1 cellular context compared by ENCODE assay signal in the genomic region with DNA sequence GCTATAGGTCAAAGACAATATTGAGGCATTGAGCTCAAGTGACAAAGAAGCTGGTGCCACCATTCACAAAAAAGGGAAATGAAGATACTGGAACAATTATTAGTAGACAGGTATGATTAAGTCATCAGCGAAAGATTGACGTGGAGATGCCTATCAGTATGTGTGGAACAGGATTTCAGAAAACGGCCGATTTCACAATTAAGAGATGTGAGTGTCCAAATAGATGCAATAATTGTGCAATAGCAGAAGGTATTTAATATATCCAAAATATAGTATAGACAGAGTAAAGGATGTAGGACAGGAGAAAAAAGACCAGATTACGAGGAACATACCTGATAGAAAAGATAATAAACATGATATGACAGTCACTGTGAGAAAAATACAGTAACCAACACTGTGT.
TF ChIP-seq lines count a peak whose summit lies in the region.

No MANE protein-coding gene starts in this region.

TF ChIP-seq in IMR-90, 13 proteins besides CTCF, POLR2A, EP300 and RAD21 (continued from another document):
- TF ChIP-seq FOS (IDR thresholded peaks at IDR 0.05; ENCODE audit: low read depth, low read length) (no peak), MAFK (IDR thresholded peaks at IDR 0.05; ENCODE audit: low read depth, low read length) (no peak), SMC3 (IDR thresholded peaks at IDR 0.05; ENCODE audit: low read depth, low read length) (no peak)
